7 cellular contexts compared by ENCODE assay signal in the genomic region with DNA sequence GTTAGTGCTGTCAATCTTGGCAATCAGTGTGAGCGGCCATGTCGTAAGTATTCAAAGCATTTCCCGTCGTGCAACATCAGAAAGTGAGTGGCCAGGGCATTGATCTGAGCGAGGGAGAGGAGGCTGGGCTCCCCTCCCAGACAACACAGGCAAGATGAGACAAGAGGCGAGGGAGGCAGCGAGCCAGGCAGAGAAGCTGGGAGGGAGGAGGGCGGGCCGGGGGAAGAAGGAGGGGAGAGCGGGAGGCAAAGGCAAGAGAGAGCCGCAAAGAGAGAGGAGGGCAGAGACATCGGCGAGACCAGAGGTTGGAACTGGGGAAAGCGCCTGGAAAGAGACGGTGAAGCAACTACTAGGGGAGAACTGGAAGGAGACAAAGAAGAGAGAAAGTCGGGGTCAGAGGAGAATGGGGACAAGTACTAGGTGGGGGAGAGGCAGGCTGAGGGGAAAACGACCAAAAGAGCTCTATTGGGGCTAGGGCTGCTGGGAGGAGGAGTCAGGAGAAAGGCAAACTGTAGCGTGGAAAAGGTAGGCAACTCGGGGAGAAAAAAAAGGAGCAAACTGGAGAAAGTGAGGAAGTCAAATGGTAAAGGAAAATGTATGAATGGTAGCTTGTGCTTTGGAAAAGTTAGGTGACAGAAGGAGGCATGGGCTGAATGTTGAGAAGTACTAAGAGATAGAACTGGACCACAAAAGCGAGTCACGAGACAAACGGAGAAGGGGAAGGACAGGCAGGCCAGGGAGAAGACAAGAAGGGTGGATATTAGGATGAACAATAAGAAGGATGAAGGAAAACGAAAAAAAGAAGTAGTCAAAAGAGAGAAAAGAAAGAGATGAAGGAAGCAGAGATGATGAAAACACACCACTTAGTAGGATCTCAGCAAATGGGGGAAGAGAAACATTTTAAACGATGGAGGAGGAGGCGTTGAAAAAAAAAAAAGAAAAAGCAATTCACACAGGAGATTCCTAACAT.
DNase-seq lines count a peak whose midpoint lies in the region; ATAC-seq and TF ChIP-seq lines count a peak whose summit lies in the region.

No MANE protein-coding gene starts in this region.

- no peaks in the 10 kb centered on the region for H3K36me3 Mint-ChIP-seq in WTC11

- H2AFZ ChIP-seq in IMR-90 (replicated peaks; ENCODE audit: low read length, poor library complexity): peak overlapping the region; percentile 93
- no peak overlapping the region for H2AFZ ChIP-seq in OCI-LY7 (ENCODE audit: low read length)

- peak overlapping the region; percentile 60 to 85; a peak in 3 of 4 replicates for H4K8ac ChIP-seq in IMR-90 (ENCODE audit: low read depth in 2 of 2, low read length in 2 of 2)

- H3K9me3 ChIP-seq in IMR-90 (ENCODE audit: control insufficient read depth, insufficient read depth, low read length): no peaks in the 10 kb centered on the region
- no peaks in the 10 kb centered on the region for H3K9me3 ChIP-seq in right cardiac atrium (ENCODE audit: control insufficient read depth, low read length)
- H3K9me3 ChIP-seq in gastrocnemius medialis: no peaks in the 10 kb centered on the region
- H3K9me3 ChIP-seq in OCI-LY7 (ENCODE audit: low read length): no peaks in the 10 kb centered on the region

- BruUV-seq in IMR-90 (replicated peaks; lab: Mats Ljungman, UMichigan) (no TSS peak), OCI-LY7 (replicated peaks; lab: Mats Ljungman, UMichigan) (no TSS peak)

- no peaks in the 10 kb centered on the region for H4K20me1 ChIP-seq in IMR-90 (ENCODE audit: insufficient read depth, low read length)
- H4K20me1 ChIP-seq in OCI-LY7 (ENCODE audit: insufficient read depth, low read length): no peaks in the 10 kb centered on the region

- TF ChIP-seq CTCF in IMR-90 (conservative IDR thresholded peaks at IDR 0.05; ENCODE audit: low read depth, low read length) (no peak), WTC11 (IDR thresholded peaks at IDR 0.05) (no peak), gastrocnemius medialis (IDR thresholded peaks at IDR 0.05 in 4 of 5, conservative IDR thresholded peaks at IDR 0.05 in 1 of 5) (no peak), OCI-LY7 (conservative IDR thresholded peaks at IDR 0.05; ENCODE audit: low read length) (no peak)

- no peaks in the 10 kb centered on the region for H3K9me3 Mint-ChIP-seq in WTC11

- H3K4me1 ChIP-seq in IMR-90 (ENCODE audit: control insufficient read depth, insufficient read depth, low read length) (peaks cover 12% of the 10 kb centered on the region), right cardiac atrium (ENCODE audit: control insufficient read depth, insufficient read depth, low read length) (peaks cover 2% of the 10 kb centered on the region), gastrocnemius medialis (peaks cover 2 to 20% of the 10 kb centered on the region in 2 donors), OCI-LY7 (ENCODE audit: insufficient read depth, low read length, poor library complexity, severe bottlenecking) (no peaks in the 10 kb centered on the region)

- ATAC-seq in IMR-90 (ENCODE audit: low read depth): peak; percentile 62
- peak; percentile 46 for ATAC-seq in WTC11
- peak; percentile 71 to 72 for ATAC-seq in right cardiac atrium
- no peak for ATAC-seq in gastrocnemius medialis
- ATAC-seq in GM18873 (IDR thresholded peaks at IDR 0.05; ENCODE audit: low FRiP score, unreplicated experiment): no peak
- ATAC-seq in GM19397 (IDR thresholded peaks at IDR 0.05; ENCODE audit: unreplicated experiment): no peak

- H3K14ac ChIP-seq in IMR-90 (replicated peaks; ENCODE audit: low read depth, low read length): peak overlapping the region; percentile 81

- no peaks in the 10 kb centered on the region for H3K9me2 ChIP-seq in OCI-LY7 (ENCODE audit: insufficient read depth, low read length)

- peaks cover 50% of the 10 kb centered on the region for H3K4me1 Mint-ChIP-seq in WTC11

- H3K4ac ChIP-seq in IMR-90 (ENCODE audit: low read depth, low read length): peak overlapping the region; percentile 97

- peak overlapping the region; percentile 6 for H2AK9ac ChIP-seq in IMR-90 (replicated peaks; ENCODE audit: low read depth, low read length, poor library complexity)

- peak overlapping the region; percentile 93 for H3K23ac ChIP-seq in IMR-90 (ENCODE audit: low read depth, low read length)

- H4K91ac ChIP-seq in IMR-90 (ENCODE audit: insufficient read depth, low read depth, low read length): peak overlapping the region; percentile 84

- H3K27me3 Mint-ChIP-seq in WTC11 (ENCODE audit: low read depth): peaks cover 19% of the 10 kb centered on the region; the same call in 1 of the 2 replicates

- H2AK5ac ChIP-seq in IMR-90 (ENCODE audit: low read depth, low read length): peak overlapping the region; percentile 23

- H3K9ac ChIP-seq in IMR-90 (ENCODE audit: low read depth, low read length): peak overlapping the region; percentile 95

- H3K18ac ChIP-seq in IMR-90 (ENCODE audit: low read depth, low read length): peak overlapping the region; percentile 75

- peak overlapping the region; percentile 80; the same call in 2 of the 3 replicates for H2BK15ac ChIP-seq in IMR-90 (ENCODE audit: low read depth, low read length)

- peak overlapping the region; percentile 93 for H3K27ac ChIP-seq in IMR-90 (ENCODE audit: insufficient read depth, low read length)
- peak overlapping the region; percentile 84 for H3K27ac ChIP-seq in right cardiac atrium (ENCODE audit: low read length)
- peak overlapping the region; percentile 91 to 99 (median 96) for H3K27ac ChIP-seq in gastrocnemius medialis
- H3K27ac ChIP-seq in OCI-LY7 (ENCODE audit: low read depth, low read length, poor library complexity, severe bottlenecking): no peak overlapping the region

- dilution Hi-C loops in IMR-90 (cut with HindIII; ENCODE audit: low sequenced_read_pairs, unreplicated experiment): no loop called here

- WGBS in IMR-90 (ENCODE audit: extremely low coverage in 2 of 2, insufficient read length in 1 of 2), 2 experiments: 3% methylated on average over 8 of the region's 25 CpGs; no CpG with 5 or more reads in 1 of the 2 experiments
- 16% methylated on average over 25 of the region's 25 CpGs for WGBS in right cardiac atrium

- H2BK120ac ChIP-seq in IMR-90 (ENCODE audit: low read depth, low read length): peak overlapping the region; percentile 88

- H4K5ac ChIP-seq in IMR-90 (ENCODE audit: low read depth, low read length): peak overlapping the region; percentile 71

- H2BK5ac ChIP-seq in IMR-90 (ENCODE audit: low read depth, low read length, poor library complexity, severe bottlenecking): peak overlapping the region; percentile 92

- peaks cover 6% of the 10 kb centered on the region; the same call in 1 of the 2 replicates for H3K9me1 ChIP-seq in IMR-90 (ENCODE audit: insufficient read depth, low read length)

- intact Hi-C loops in IMR-90 (cut with micrococcal nuclease) (loop anchor here (1.0 to 10.0 kb wide), 8 partner anchors 96 to 837 kb away; no protein-coding TSS in a partner anchor), right cardiac atrium (cut with DNase I) (loop anchor here in 1 of 4 donors (10.0 kb wide), 1 partner anchor 783 kb away; no protein-coding TSS in a partner anchor), gastrocnemius medialis (cut with DNase I; ENCODE audit: low total_unique reads) (loop anchor here (2.0 to 10.0 kb wide), 9 partner anchors 35 to 1107 kb away; a partner anchor contains a TSS), OCI-LY7 (cut with micrococcal nuclease; ENCODE audit: unreplicated experiment) (loop anchor here (5.0 to 10.0 kb wide), 2 partner anchors 416 to 783 kb away; no protein-coding TSS in a partner anchor)

- POLR2A ChIA-PET in IMR-90 (lab: Charles Lee; ENCODE audit: unreplicated experiment) (interaction anchor here (0.6 to 3.6 kb wide), 13 partner anchors 13 to 999 kb away, joined by 3 to 22 read pairs (median 6); no protein-coding TSS in a partner anchor), WTC11 (lab: Charles Lee) (no interaction called here), OCI-LY7 (lab: Charles Lee) (no interaction called here)

- no peaks in the 10 kb centered on the region for H3K79me2 ChIP-seq in OCI-LY7 (ENCODE audit: insufficient read depth, low read depth, low read length)

- no peak for TF ChIP-seq POLR2A in IMR-90 (IDR thresholded peaks at IDR 0.05; ENCODE audit: low read depth, low read length)
- TF ChIP-seq POLR2A in gastrocnemius medialis (IDR thresholded peaks at IDR 0.05): peak in 1 of 2 donors; percentile 50

- peaks cover 6 to 23% of the 10 kb centered on the region in 2 experiments; a peak in 3 of 4 replicates for H3K79me1 ChIP-seq in IMR-90 (ENCODE audit: low read depth in 1 of 2, low read length in 2 of 2)

- in situ Hi-C loops in IMR-90 (cut with MboI; ENCODE audit: low sequenced_read_pairs): loop anchor here (5.0 to 10.0 kb wide), 2 partner anchors 623 to 966 kb away; no protein-coding TSS in a partner anchor
- in situ Hi-C loops in gastrocnemius medialis (cut with MboI; ENCODE audit: low sequenced_read_pairs in 4 of 4): loop anchor here (10.0 to 25.0 kb wide), 11 partner anchors 413 to 971 kb away; no protein-coding TSS in a partner anchor

- peak; percentile 15 for TF ChIP-seq RAD21 in IMR-90 (IDR thresholded peaks at IDR 0.05; ENCODE audit: low read length)

- peak; percentile 89 for DNase-seq in IMR-90
- peak; percentile 78 for DNase-seq in WTC11 (ENCODE audit: low spot score)
- peak; percentile 89 to 95 (median 93) for DNase-seq in right cardiac atrium
- peak; percentile 44 to 73 for DNase-seq in gastrocnemius medialis
- DNase-seq in OCI-LY7 (ENCODE audit: low spot score): no peak

- H3K4me3 Mint-ChIP-seq in WTC11: no peak overlapping the region

- H3K4me3 ChIP-seq in IMR-90 (ENCODE audit: insufficient read depth, low read depth, low read length): peak overlapping the region; percentile 67
- peak overlapping the region; percentile 74 for H3K4me3 ChIP-seq in right cardiac atrium (ENCODE audit: low read length)
- H3K4me3 ChIP-seq in gastrocnemius medialis: peak overlapping the region; percentile 70 to 98 (median 94)
- no peak overlapping the region for H3K4me3 ChIP-seq in OCI-LY7 (ENCODE audit: low read depth, low read length, poor library complexity, severe bottlenecking)

- CTCF ChIA-PET in IMR-90 (lab: Yijun Ruan, JAX) (interaction anchor here (0.9 kb wide), 1 partner anchor 884 kb away, joined by 4 read pairs; no protein-coding TSS in a partner anchor), WTC11 (lab: Charles Lee) (interaction anchor here (1.0 to 1.2 kb wide), 3 partner anchors 205 to 958 kb away, joined by 3 to 4 read pairs (median 3); no protein-coding TSS in a partner anchor), OCI-LY7 (lab: Charles Lee; ENCODE audit: unreplicated experiment) (no interaction called here)

- H3K56ac ChIP-seq in IMR-90 (ENCODE audit: extremely low read depth, insufficient read depth, low read length): peak overlapping the region; percentile 97

- H3K36me3 ChIP-seq in IMR-90 (ENCODE audit: control insufficient read depth, insufficient read depth, low read length): no peaks in the 10 kb centered on the region
- no peaks in the 10 kb centered on the region for H3K36me3 ChIP-seq in gastrocnemius medialis
- H3K36me3 ChIP-seq in OCI-LY7 (ENCODE audit: insufficient read depth, low read length): no peaks in the 10 kb centered on the region

- H3K4me2 ChIP-seq in IMR-90 (ENCODE audit: low read depth, low read length) (peak overlapping the region; percentile 79), OCI-LY7 (ENCODE audit: low read length) (no peak overlapping the region)

- 0 out of 2 replicates have a peak, but pooled peaks cover 2% of the 10 kb centered on the region for H3K27me3 ChIP-seq in IMR-90 (ENCODE audit: control insufficient read depth, insufficient read depth, low read length)
- no peaks in the 10 kb centered on the region for H3K27me3 ChIP-seq in right cardiac atrium (ENCODE audit: control insufficient read depth, insufficient read depth)
- H3K27me3 ChIP-seq in gastrocnemius medialis: peaks cover 0 to 10% (median 4%) of the 10 kb centered on the region in 3 donors

- no peak overlapping the region for H3K27ac Mint-ChIP-seq in WTC11

- peak overlapping the region; percentile 63 for H2BK20ac ChIP-seq in IMR-90 (ENCODE audit: low read depth, low read length)

Comparison
In these comparisons a context has a peak if more than half of its experiments do, and no peak if none do; other contexts are left out.
1. ATAC-seq: peak in IMR-90 (single experiment), WTC11 (single experiment) and right cardiac atrium (2 of 2); none in gastrocnemius medialis (0 of 2), GM18873 (single experiment) and GM19397 (single experiment).